ENCODE assay signal across 11 cellular contexts in genomic region chr4:53644607-53645006, GRCh38. TPM values are rescaled to one million over a fixed set of nuclear protein-coding genes. Genes with fewer than 3 reads are reported as not detected.
DNase-seq lines count a peak whose midpoint lies in the region; ATAC-seq, FAIRE-seq and TF ChIP-seq lines count a peak whose summit lies in the region.
"Had no signal": no experiment of that assay in that cellular context is flagged by ENCODE, and none has a peak within 500 bp of the region (broad histone marks: within the 10 kb centered on the region; RNA-seq: fewer than 3 reads in every experiment).

No MANE protein-coding gene starts in this region.

- in situ Hi-C loops in transverse colon (cut with MboI; ENCODE audit: low pct_ligation_motif_present in 1 of 4, low pct_unique_long_range_greater_than_20kb in 1 of 4, low sequenced_read_pairs in 3 of 4), result no loop called here

- H3K9ac ChIP-seq in keratinocyte (ENCODE audit: control insufficient read depth, extremely low read depth, insufficient read depth, low read length), result no peak overlapping the region

- TF ChIP-seq CTCF in keratinocyte (optimal IDR thresholded peaks at IDR 0.05 in 1 of 3, IDR thresholded peaks at IDR 0.05 in 1 of 3, conservative IDR thresholded peaks at IDR 0.05 in 1 of 3; ENCODE audit: extremely low read depth in 1 of 3, insufficient read depth in 2 of 3, low read length in 3 of 3), result no peak
- TF ChIP-seq CTCF in transverse colon (IDR thresholded peaks at IDR 0.05), result no peak

- no peaks in the 10 kb centered on the region for H3K9me3 ChIP-seq in keratinocyte (ENCODE audit: control insufficient read depth, low read depth, low read length)
- H3K9me3 ChIP-seq in transverse colon, result no peaks in the 10 kb centered on the region

- no peak for TF ChIP-seq EP300 in transverse colon (IDR thresholded peaks at IDR 0.05; ENCODE audit: low read depth)

- H3K4me1 ChIP-seq in keratinocyte (ENCODE audit: control insufficient read depth, extremely low read depth, insufficient read depth, low read length) (peaks cover 8% of the 10 kb centered on the region), transverse colon (peaks cover 0 to 42% (median 5%) of the 10 kb centered on the region in 4 donors)

- no peaks in the 10 kb centered on the region for H3K9me1 ChIP-seq in keratinocyte (ENCODE audit: control insufficient read depth, extremely low read depth, insufficient read depth, low read length)

- DNase-seq in SIG-M5 treated with dmso at 0.1 percent for 504 hours (lab: John Stamatoyannopoulos, UW; ENCODE audit: unreplicated experiment) (peak; percentile 73), SIG-M5 (lab: John Stamatoyannopoulos, UW) (no peak), NOMO-1 treated with dmso at 0.1 percent for 144 hours (lab: John Stamatoyannopoulos, UW; ENCODE audit: unreplicated experiment) (peak; percentile 72), keratinocyte (ENCODE audit: low read depth, low spot score) (no peak), transverse colon (peak; percentile 88)
- DNase-seq: activated CD4-positive, alpha-beta memory T cell treated with anti-CD3 and anti-CD28 coated beads for 36 hours; KBM-7; RPMI8226 had no signal

- intact Hi-C loops in transverse colon (cut with DNase I; ENCODE audit: low total_unique reads), result no loop called here

- H3K27me3 ChIP-seq in keratinocyte (ENCODE audit: control insufficient read depth, extremely low read depth, insufficient read depth, low read length) (no peaks in the 10 kb centered on the region), transverse colon (no peaks in the 10 kb centered on the region)

- H3K36me3 ChIP-seq in keratinocyte (ENCODE audit: control insufficient read depth in 2 of 2, extremely low read depth in 1 of 2, insufficient read depth in 2 of 2, low read length in 2 of 2) (no peaks in the 10 kb centered on the region), transverse colon (no peaks in the 10 kb centered on the region)

- no peak for TF ChIP-seq POLR2A in transverse colon (IDR thresholded peaks at IDR 0.05)

- FAIRE-seq in keratinocyte (lab: Jason Lieb, UNC), result peak; percentile 81

- H4K20me1 ChIP-seq in keratinocyte (ENCODE audit: control insufficient read depth, extremely low read depth, insufficient read depth, low read length), result no peaks in the 10 kb centered on the region

- no peak overlapping the region for H3K27ac ChIP-seq in keratinocyte (ENCODE audit: control insufficient read depth, insufficient read depth, low read length)
- H3K27ac ChIP-seq in transverse colon, result peak overlapping the region; percentile 79 to 89 (median 84)

- 33 to 37% methylated on average over 1 to 3 of the region's 3 CpGs for WGBS in transverse colon (ENCODE audit: low coverage in 1 of 2), 2 donors

- no peak for ATAC-seq in HG02884 (IDR thresholded peaks at IDR 0.05; ENCODE audit: unreplicated experiment)
- no peak for ATAC-seq in GM18511 (IDR thresholded peaks at IDR 0.05; ENCODE audit: unreplicated experiment)
- no peak for ATAC-seq in GM21723 (IDR thresholded peaks at IDR 0.05; ENCODE audit: unreplicated experiment)

- dilution Hi-C loops in keratinocyte (cut with MboI; ENCODE audit: extremely low pct_ligation_motif_present, low sequenced_read_pairs), result no loop called here

- no peaks in the 10 kb centered on the region for H3K79me2 ChIP-seq in keratinocyte (ENCODE audit: control insufficient read depth, insufficient read depth, low read length)

- peak overlapping the region; percentile 34 for H3K4me2 ChIP-seq in keratinocyte (ENCODE audit: control insufficient read depth, extremely low read depth, insufficient read depth, low read depth, low read length)

- peak overlapping the region; percentile 82 for H2AFZ ChIP-seq in keratinocyte (ENCODE audit: control insufficient read depth, low read length)

- H3K4me3 ChIP-seq in keratinocyte (ENCODE audit: control insufficient read depth in 2 of 3, extremely low read depth in 1 of 3, insufficient read depth in 2 of 3, low read depth in 1 of 3, low read length in 3 of 3) (no peak overlapping the region), transverse colon (no peak overlapping the region)

RNA-seq across cellular contexts. Expression of gene LNX1, which starts 53.3 kb away (rescaled TPM):
- 0.17 to 0.32 TPM (median 0.22 TPM) in 3 replicates for polyA plus RNA-seq in keratinocyte
- 3.7 TPM for polyA plus RNA-seq in keratinocyte (2011; ENCODE audit: low read depth)
- polyA plus RNA-seq in keratinocyte (2011; cell fraction: cytosol; rRNA removed), result 0.21 and 0.26 TPM in 2 replicates
- polyA plus RNA-seq in keratinocyte (2011; cell fraction: nucleus; rRNA removed), result 0.39 TPM in 1 of 2 replicates, not detected in the other
- polyA plus RNA-seq in keratinocyte (2012; ENCODE audit: low replicate concordance), result 0.47 and 3.9 TPM in 2 replicates
- 0.29 to 1.5 TPM (median 1.4 TPM) in 3 replicates for polyA minus RNA-seq in keratinocyte
- not detected for polyA minus RNA-seq in keratinocyte (2011; cell fraction: cytosol; rRNA and poly(A)+ RNA removed)
- polyA minus RNA-seq in keratinocyte (2011; cell fraction: nucleus; rRNA and poly(A)+ RNA removed), result 0.42 TPM in 1 of 2 replicates, not detected in the other
- total RNA-seq in transverse colon, result 10 to 100 TPM in 3 of 4 donors, 1 to 10 TPM in 1; 2.6 to 35.5 (median 18.1) TPM
- total RNA-seq: activated CD4-positive, alpha-beta memory T cell treated with anti-CD3 and anti-CD28 coated beads for 36 hours had no signal

Comparison
In these comparisons a context has a peak if more than half of its experiments do, and no peak if none do; other contexts are left out.
1. DNase-seq: peak in SIG-M5 treated with dmso at 0.1 percent for 504 hours (single experiment), NOMO-1 treated with dmso at 0.1 percent for 144 hours (single experiment) and transverse colon (single experiment); none in SIG-M5 (single experiment) and keratinocyte (single experiment).